1 cellular context compared by ENCODE assay signal in genomic region chr6:41767112-41767946, GRCh38.
TF ChIP-seq lines count a peak whose summit lies in the region.

No MANE protein-coding gene starts in this region.

TF ChIP-seq in HepG2, 621 proteins besides CTCF, POLR2A, EP300 and RAD21 (continued from another document and continues in another):
- TF ChIP-seq RERE (CRISPR knock-in tag; IDR thresholded peaks at IDR 0.05; ENCODE audit: low read depth) (no peak), CCDC6 (CRISPR knock-in tag; IDR thresholded peaks at IDR 0.05) (0 out of 2 replicates have a peak, but pooled peaks have one; percentile 31), MXD1 (CRISPR knock-in tag; IDR thresholded peaks at IDR 0.05) (no peak), ZNF570 (CRISPR knock-in tag; IDR thresholded peaks at IDR 0.05; ENCODE audit: borderline replicate concordance) (no peak), ZNF121 (CRISPR knock-in tag; IDR thresholded peaks at IDR 0.05) (no peak), ZNF230 (CRISPR knock-in tag; IDR thresholded peaks at IDR 0.05) (0 out of 2 replicates have a peak, but pooled peaks have one; percentile 23), ZNF772 (CRISPR knock-in tag; IDR thresholded peaks at IDR 0.05) (0 out of 2 replicates have a peak, but pooled peaks have one; percentile 65), ETV5 (CRISPR knock-in tag; IDR thresholded peaks at IDR 0.05; ENCODE audit: borderline replicate concordance) (no peak), CREB1 (IDR thresholded peaks at IDR 0.05) (peak; percentile 48; the same call in 1 of the 2 replicates), CREB1 (CRISPR knock-in tag; IDR thresholded peaks at IDR 0.05) (no peak), SP4 (CRISPR knock-in tag; IDR thresholded peaks at IDR 0.05) (no peak), TMF1 (CRISPR knock-in tag; IDR thresholded peaks at IDR 0.05; ENCODE audit: low read depth) (no peak), PHF20 (CRISPR knock-in tag; IDR thresholded peaks at IDR 0.05) (no peak), ZNF264 (CRISPR knock-in tag; IDR thresholded peaks at IDR 0.05) (no peak), ZBTB33 (CRISPR knock-in tag; IDR thresholded peaks at IDR 0.05) (peak; percentile 63), GABPA (IDR thresholded peaks at IDR 0.05; ENCODE audit: low read depth, low read length) (no peak), GABPA (CRISPR knock-in tag; IDR thresholded peaks at IDR 0.05; ENCODE audit: low read depth) (no peak), RXRB (CRISPR knock-in tag; IDR thresholded peaks at IDR 0.05; ENCODE audit: borderline replicate concordance) (peak; percentile 37; the same call in 1 of the 2 replicates), SCMH1 (CRISPR knock-in tag; IDR thresholded peaks at IDR 0.05; ENCODE audit: borderline replicate concordance) (no peak), ARID4A (CRISPR knock-in tag; IDR thresholded peaks at IDR 0.05; ENCODE audit: borderline replicate concordance) (no peak; the same call in 1 of the 2 replicates), ZNF691 (CRISPR knock-in tag; IDR thresholded peaks at IDR 0.05; ENCODE audit: borderline replicate concordance, low read depth) (peak; percentile 98), RORA (CRISPR knock-in tag; IDR thresholded peaks at IDR 0.05) (no peak), TBL1XR1 (IDR thresholded peaks at IDR 0.05; ENCODE audit: borderline replicate concordance, low read length, partially characterized antibody) (no peak), HIC2 (CRISPR knock-in tag; IDR thresholded peaks at IDR 0.05; ENCODE audit: low read depth) (no peak), ZNF263 (CRISPR knock-in tag; IDR thresholded peaks at IDR 0.05) (peak; percentile 79), ZBTB39 (CRISPR knock-in tag; IDR thresholded peaks at IDR 0.05) (no peak), ZNF572 (CRISPR knock-in tag; IDR thresholded peaks at IDR 0.05) (0 out of 2 replicates have a peak, but pooled peaks have one; percentile 14), NR2C2 (CRISPR knock-in tag; IDR thresholded peaks at IDR 0.05; ENCODE audit: borderline replicate concordance) (0 out of 2 replicates have a peak, but pooled peaks have one; percentile 20), ZNF557 (CRISPR knock-in tag; IDR thresholded peaks at IDR 0.05) (no peak), ZC3H4 (CRISPR knock-in tag; IDR thresholded peaks at IDR 0.05; ENCODE audit: borderline replicate concordance) (no peak), SMYD3 (CRISPR knock-in tag; IDR thresholded peaks at IDR 0.05) (no peak), ESRRA (CRISPR knock-in tag; IDR thresholded peaks at IDR 0.05; ENCODE audit: low read depth) (no peak), NFE2L1 (CRISPR knock-in tag; IDR thresholded peaks at IDR 0.05; ENCODE audit: borderline replicate concordance) (no peak), RFX1 (IDR thresholded peaks at IDR 0.05) (no peak), ZNF12 (CRISPR knock-in tag; IDR thresholded peaks at IDR 0.05) (no peak), ZNF383 (CRISPR knock-in tag; IDR thresholded peaks at IDR 0.05; ENCODE audit: borderline replicate concordance) (no peak), ZNF274 (CRISPR knock-in tag; IDR thresholded peaks at IDR 0.05) (no peak), TBX2 (CRISPR knock-in tag; IDR thresholded peaks at IDR 0.05; ENCODE audit: borderline replicate concordance) (0 out of 2 replicates have a peak, but pooled peaks have one; percentile 41), ELK4 (CRISPR knock-in tag; IDR thresholded peaks at IDR 0.05; ENCODE audit: borderline replicate concordance) (no peak), GMEB2 (CRISPR knock-in tag; IDR thresholded peaks at IDR 0.05; ENCODE audit: low read depth) (no peak), NR2F6 (IDR thresholded peaks at IDR 0.05) (no peak), NR2F6 (CRISPR knock-in tag; IDR thresholded peaks at IDR 0.05) (peak; percentile 34; the same call in 1 of the 2 replicates), ZNF713 (CRISPR knock-in tag; IDR thresholded peaks at IDR 0.05) (no peak)
